8 cellular contexts compared by ENCODE assay signal in genomic region chr16:71961066-71962039, GRCh38. TPM values are rescaled to one million over a fixed set of nuclear protein-coding genes. Genes with fewer than 3 reads are reported as not detected.
DNase-seq lines count a peak whose midpoint lies in the region; ATAC-seq and TF ChIP-seq lines count a peak whose summit lies in the region.

No MANE protein-coding gene starts in this region.

- DNase-seq in DMS79 treated with DMSO at 0.1 percent for 48 hours (lab: John Stamatoyannopoulos, UW) (peak; percentile 18), GOT3 (lab: John Stamatoyannopoulos, UW) (peak; percentile 45), NCI-H1092 (lab: John Stamatoyannopoulos, UW) (peak; percentile 73), SKM-1 (lab: John Stamatoyannopoulos, UW; ENCODE audit: unreplicated experiment) (peak; percentile 72), Right ventricle myocardium superior (peak; percentile 87), progenitor cell of endocrine pancreas (ENCODE audit: low spot score, unreplicated experiment) (peak; percentile 64), uterus (peak; percentile 77 to 80)
- peak; percentile 77 to 86 for DNase-seq in activated naive CD4-positive, alpha-beta T cell treated with anti-CD3 and anti-CD28 coated beads, Interleukin-2, amount 50 U/mL, for 72 hours (ENCODE audit: low spot score in 2 of 2)

- H3K4me1 Mint-ChIP-seq in progenitor cell of endocrine pancreas (ENCODE audit: low read depth), result no peaks in the 10 kb centered on the region

- no peaks in the 10 kb centered on the region for H3K27me3 ChIP-seq in uterus

- H3K4me3 ChIP-seq in uterus, result no peak overlapping the region

- no peak overlapping the region for H3K27ac Mint-ChIP-seq in activated naive CD4-positive, alpha-beta T cell treated with anti-CD3 and anti-CD28 coated beads, Interleukin-2, amount 50 U/mL, for 72 hours
- H3K27ac Mint-ChIP-seq in progenitor cell of endocrine pancreas, result no peak overlapping the region

- H3K36me3 Mint-ChIP-seq in activated naive CD4-positive, alpha-beta T cell treated with anti-CD3 and anti-CD28 coated beads, Interleukin-2, amount 50 U/mL, for 72 hours, result no peaks in the 10 kb centered on the region
- H3K36me3 Mint-ChIP-seq in progenitor cell of endocrine pancreas (ENCODE audit: insufficient read depth), result no peaks in the 10 kb centered on the region

- H3K9me3 ChIP-seq in uterus, result no peaks in the 10 kb centered on the region

- no peaks in the 10 kb centered on the region for H3K36me3 ChIP-seq in uterus

- intact Hi-C loops in Right ventricle myocardium superior (cut with DNase I) (loop anchor here (5.0 to 10.0 kb wide), 2 partner anchors 79 to 547 kb away; partner anchors contain the start of gene ZNF821), uterus (cut with DNase I; ENCODE audit: low total_unique reads) (no loop called here)

- H3K4me3 Mint-ChIP-seq in progenitor cell of endocrine pancreas (ENCODE audit: low read depth), result no peak overlapping the region

- no peaks in the 10 kb centered on the region for H3K9me3 Mint-ChIP-seq in activated naive CD4-positive, alpha-beta T cell treated with anti-CD3 and anti-CD28 coated beads, Interleukin-2, amount 50 U/mL, for 72 hours
- H3K9me3 Mint-ChIP-seq in progenitor cell of endocrine pancreas (ENCODE audit: low read depth), result no peaks in the 10 kb centered on the region

- H3K27ac ChIP-seq in uterus, result no peak overlapping the region

- no peaks in the 10 kb centered on the region for H3K4me1 ChIP-seq in uterus

- peak; percentile 94 to 98 for ATAC-seq in activated naive CD4-positive, alpha-beta T cell treated with anti-CD3 and anti-CD28 coated beads, Interleukin-2, amount 50 U/mL, for 72 hours
- ATAC-seq in Right ventricle myocardium superior (ENCODE audit: poor library complexity), result peak; percentile 98

- no peak for TF ChIP-seq POLR2A in uterus (IDR thresholded peaks at IDR 0.05)

- peak; percentile 80 for TF ChIP-seq CTCF in progenitor cell of endocrine pancreas (IDR thresholded peaks at IDR 0.05; ENCODE audit: unreplicated experiment)
- TF ChIP-seq CTCF in uterus (IDR thresholded peaks at IDR 0.05), result peak; percentile 72 to 78 (median 76)

- H3K27me3 Mint-ChIP-seq in progenitor cell of endocrine pancreas, result no peaks in the 10 kb centered on the region

RNA-seq across cellular contexts. Expression of gene PKD1L3, which starts 38.8 kb away (rescaled TPM):
- under 1 TPM; 0.07 to 0.10 TPM for total RNA-seq in activated naive CD4-positive, alpha-beta T cell treated with anti-CD3 and anti-CD28 coated beads, Interleukin-2, amount 50 U/mL, for 72 hours
- total RNA-seq in Right ventricle myocardium superior, result 0.03 TPM
- 0.19 and 0.27 TPM in 2 replicates for total RNA-seq in progenitor cell of endocrine pancreas
- total RNA-seq in uterus, result under 1 TPM in 3 of 4 donors, not detected in 1; under 0.01 to 0.35 (median 0.15) TPM

RNA-seq across cellular contexts. Expression of gene DHODH, which starts 47.2 kb away (rescaled TPM):
- 10 to 100 TPM; 16.8 to 18.7 TPM for total RNA-seq in activated naive CD4-positive, alpha-beta T cell treated with anti-CD3 and anti-CD28 coated beads, Interleukin-2, amount 50 U/mL, for 72 hours
- 8.3 TPM for total RNA-seq in Right ventricle myocardium superior
- total RNA-seq in progenitor cell of endocrine pancreas, result 13.4 and 13.7 TPM in 2 replicates
- 10 to 100 TPM in 1 of 4 donors, 1 to 10 TPM in 3; 1.8 to 14.7 (median 7.1) TPM for total RNA-seq in uterus

Comparison
In these comparisons a context has a peak if more than half of its experiments do, and no peak if none do; other contexts are left out.
1. DNase-seq: peak in every context shown above with its lines; median percentile 87 in Right ventricle myocardium superior; 82 in activated naive CD4-positive, alpha-beta T cell treated with anti-CD3 and anti-CD28 coated beads, Interleukin-2, amount 50 U/mL, for 72 hours; 78 in uterus; 73 in NCI-H1092; 72 in SKM-1; 64 in progenitor cell of endocrine pancreas; 45 in GOT3; 18 in DMS79 treated with DMSO at 0.1 percent for 48 hours.